18 cellular contexts compared by ENCODE assay signal in the genomic region with DNA sequence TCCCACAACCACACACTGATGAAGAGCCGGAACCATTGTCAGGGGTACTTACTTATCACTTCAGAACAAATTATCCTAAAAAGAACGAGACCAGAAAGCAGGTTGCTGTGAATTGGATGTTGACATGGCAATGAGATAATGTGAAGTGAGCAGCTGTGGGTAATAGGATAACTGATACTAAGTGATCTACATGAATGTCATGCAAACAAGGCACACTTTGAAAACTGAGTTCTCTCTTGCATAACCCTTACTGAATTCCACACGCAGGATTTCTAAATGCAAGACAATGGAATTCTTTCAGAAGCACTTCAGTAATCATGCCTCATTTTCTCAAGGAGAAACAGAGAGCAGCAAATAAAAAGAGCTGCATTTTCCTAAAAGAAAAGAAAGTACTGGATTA.
DNase-seq lines count a peak whose midpoint lies in the region; TF ChIP-seq lines count a peak whose summit lies in the region.
"Had no signal": no experiment of that assay in that cellular context is flagged by ENCODE, and none has a peak within 500 bp of the region (broad histone marks: within the 10 kb centered on the region; RNA-seq: fewer than 3 reads in every experiment).

No MANE protein-coding gene starts in this region.

- POLR2A ChIA-PET in MCF 10A (lab: Yijun Ruan, JAX), result no interaction called here

- no peaks in the 10 kb centered on the region for H3K4me1 Mint-ChIP-seq in MCF 10A (ENCODE audit: insufficient read depth, unreplicated experiment)
- H3K4me1 Mint-ChIP-seq: CD8-positive, alpha-beta memory T cell; natural killer cell had no signal

- intact Hi-C loops in MCF 10A (cut with micrococcal nuclease), result no loop called here

- H3K4me3 Mint-ChIP-seq in MCF 10A (ENCODE audit: unreplicated experiment), result no peak overlapping the region
- H3K4me3 Mint-ChIP-seq: CD8-positive, alpha-beta memory T cell; natural killer cell; stimulated activated naive CD8-positive, alpha-beta T cell treated with anti-CD3 and anti-CD28 coated beads, Interleukin-15, Interleukin-2, amounts not matched to agents 100 ng/mL and 50 ng/mL, for 24 hours had no signal

- CTCF ChIA-PET in MCF 10A (lab: Yijun Ruan, JAX), result interaction anchor here (1.0 to 2.1 kb wide), 3 partner anchors 14 to 29 kb away, joined by 3 to 5 read pairs (median 4); no protein-coding TSS in a partner anchor

- no peaks in the 10 kb centered on the region for H3K36me3 Mint-ChIP-seq in MCF 10A (ENCODE audit: insufficient read depth, unreplicated experiment)
- H3K36me3 Mint-ChIP-seq: activated naive CD4-positive, alpha-beta T cell treated with anti-CD3 and anti-CD28 coated beads, Interleukin-2, amount 50 U/mL, for 72 hours; CD8-positive, alpha-beta memory T cell; natural killer cell had no signal

- no peak for TF ChIP-seq CTCF in MCF 10A (IDR thresholded peaks at IDR 0.05; ENCODE audit: unreplicated experiment)

- H3K9me3 Mint-ChIP-seq in MCF 10A (ENCODE audit: unreplicated experiment), result peaks cover 12% of the 10 kb centered on the region
- H3K9me3 Mint-ChIP-seq: stimulated activated naive CD8-positive, alpha-beta T cell treated with anti-CD3 and anti-CD28 coated beads, Interleukin-15, Interleukin-2, amounts not matched to agents 100 ng/mL and 50 ng/mL, for 24 hours had no signal

- DNase-seq in DMS153 (lab: John Stamatoyannopoulos, UW) (peak; percentile 11), NCI-H1436 (lab: John Stamatoyannopoulos, UW) (peak; percentile 67), NCI-H748 (lab: John Stamatoyannopoulos, UW; ENCODE audit: unreplicated experiment) (peak; percentile 67), foreskin melanocyte (peak; percentile 85), SKM-1 treated with dmso at 0.1 percent for 144 hours (lab: John Stamatoyannopoulos, UW; ENCODE audit: unreplicated experiment) (no peak), mesenteric fat pad (ENCODE audit: low spot score) (no peak), DMS 273 treated with DMSO at 0.1 percent for 48 hours (lab: John Stamatoyannopoulos, UW) (no peak), MCF 10A (ENCODE audit: unreplicated experiment) (no peak)
- DNase-seq: activated T-cell treated with anti-CD3 and anti-CD28 coated beads for 4 hours; aorta; CD8-positive, alpha-beta memory T cell; effector CD8-positive, alpha-beta T cell; natural killer cell; NCI-H1048; ovary; uterus had no signal

- H3K27me3 Mint-ChIP-seq in MCF 10A (ENCODE audit: insufficient read depth, unreplicated experiment), result no peaks in the 10 kb centered on the region
- H3K27me3 Mint-ChIP-seq: CD8-positive, alpha-beta memory T cell; stimulated activated naive CD8-positive, alpha-beta T cell treated with anti-CD3 and anti-CD28 coated beads, Interleukin-15, Interleukin-2, amounts not matched to agents 100 ng/mL and 50 ng/mL, for 24 hours had no signal

- no peak overlapping the region for H3K27ac Mint-ChIP-seq in MCF 10A (ENCODE audit: low read depth, unreplicated experiment)
- H3K27ac Mint-ChIP-seq: activated naive CD4-positive, alpha-beta T cell treated with anti-CD3 and anti-CD28 coated beads, Interleukin-2, amount 50 U/mL, for 72 hours; CD8-positive, alpha-beta memory T cell; natural killer cell; stimulated activated naive CD8-positive, alpha-beta T cell treated with anti-CD3 and anti-CD28 coated beads, Interleukin-15, Interleukin-2, amounts not matched to agents 100 ng/mL and 50 ng/mL, for 24 hours had no signal

- BruUV-seq in MCF 10A (replicated peaks; lab: Mats Ljungman, UMichigan), result no TSS peak

Comparison
In these comparisons a context has a peak if more than half of its experiments do, and no peak if none do; other contexts are left out.
1. DNase-seq: peak in DMS153 (single experiment), NCI-H1436 (single experiment), NCI-H748 (single experiment) and foreskin melanocyte (single experiment); none in SKM-1 treated with dmso at 0.1 percent for 144 hours (single experiment), mesenteric fat pad (single experiment), DMS 273 treated with DMSO at 0.1 percent for 48 hours (single experiment) and MCF 10A (single experiment).